ENCODE assay signal across 9 cellular contexts in genomic region chr7:151735854-151736402, GRCh38.
DNase-seq lines count a peak whose midpoint lies in the region; ATAC-seq and TF ChIP-seq lines count a peak whose summit lies in the region.
"Had no signal": no experiment of that assay in that cellular context is flagged by ENCODE, and none has a peak within 500 bp of the region (broad histone marks: within the 10 kb centered on the region; RNA-seq: fewer than 3 reads in every experiment).

No MANE protein-coding gene starts in this region.

- no peaks in the 10 kb centered on the region for H3K36me3 ChIP-seq in H7 (replicated peaks; ENCODE audit: control insufficient read depth, insufficient read depth, low read length)

- H3K4me3 ChIP-seq in H7 (ENCODE audit: insufficient read depth, low read depth, low read length) (no peak overlapping the region), skeletal muscle cell (ENCODE audit: low read depth, low read length) (peak overlapping the region; percentile 27)

- intact Hi-C loops in left ventricle myocardium superior (cut with micrococcal nuclease), result no loop called here

- ATAC-seq in SK-N-SH treated with all-trans-retinoic acid at 6 μM for 48 hours (peak; percentile 67), left ventricle myocardium superior (peak; percentile 75), HG02610 (IDR thresholded peaks at IDR 0.05; ENCODE audit: unreplicated experiment) (no peak)

- DNase-seq in H7, result peak; percentile 84
- DNase-seq in left ventricle myocardium superior, result peak; percentile 65
- no peak for DNase-seq in skeletal muscle cell (ENCODE audit: low read depth)
- DNase-seq in SW 1271 (lab: John Stamatoyannopoulos, UW), result no peak
- DNase-seq in NAMALWA (ENCODE audit: low spot score), result no peak
- DNase-seq in HPDE6-E6E7 (ENCODE audit: extremely low spot score), result no peak
- DNase-seq: activated naive CD4-positive, alpha-beta T cell treated with anti-CD3 and anti-CD28 coated beads, Interleukin-2, amount 10 ng/mL, durations not matched to agents 7 days and 5 days had no signal

- H3K27me3 ChIP-seq in H7 (ENCODE audit: control insufficient read depth, insufficient read depth, low read length), result no peaks in the 10 kb centered on the region

TF ChIP-seq in SK-N-SH treated with all-trans-retinoic acid at 6 μM for 48 hours, 23 proteins besides CTCF, POLR2A, EP300 and RAD21:
- TF ChIP-seq SNAI2 (CRISPR knock-in tag; IDR thresholded peaks at IDR 0.05) (no peak), ZNF70 (CRISPR knock-in tag; IDR thresholded peaks at IDR 0.05) (no peak), PATZ1 (CRISPR knock-in tag; IDR thresholded peaks at IDR 0.05; ENCODE audit: borderline replicate concordance) (no peak), CSDC2 (CRISPR knock-in tag; IDR thresholded peaks at IDR 0.05) (no peak), ZNF565 (CRISPR knock-in tag; conservative IDR thresholded peaks at IDR 0.05; ENCODE audit: low read depth) (no peak), ZC3H10 (CRISPR knock-in tag; IDR thresholded peaks at IDR 0.05) (no peak), PPARA (CRISPR knock-in tag; IDR thresholded peaks at IDR 0.05; ENCODE audit: borderline replicate concordance) (no peak), CSRNP3 (CRISPR knock-in tag; IDR thresholded peaks at IDR 0.05) (no peak)
TF ChIP-seq in SK-N-SH treated with all-trans-retinoic acid at 6 μM for 48 hours: peak in this region for 0.

Comparison
In these comparisons a context has a peak if more than half of its experiments do, and no peak if none do; other contexts are left out.
1. DNase-seq: peak in H7 (single experiment) and left ventricle myocardium superior (single experiment); none in skeletal muscle cell (single experiment), SW 1271 (0 of 2), NAMALWA (single experiment) and HPDE6-E6E7 (single experiment).